In the genomic region with DNA sequence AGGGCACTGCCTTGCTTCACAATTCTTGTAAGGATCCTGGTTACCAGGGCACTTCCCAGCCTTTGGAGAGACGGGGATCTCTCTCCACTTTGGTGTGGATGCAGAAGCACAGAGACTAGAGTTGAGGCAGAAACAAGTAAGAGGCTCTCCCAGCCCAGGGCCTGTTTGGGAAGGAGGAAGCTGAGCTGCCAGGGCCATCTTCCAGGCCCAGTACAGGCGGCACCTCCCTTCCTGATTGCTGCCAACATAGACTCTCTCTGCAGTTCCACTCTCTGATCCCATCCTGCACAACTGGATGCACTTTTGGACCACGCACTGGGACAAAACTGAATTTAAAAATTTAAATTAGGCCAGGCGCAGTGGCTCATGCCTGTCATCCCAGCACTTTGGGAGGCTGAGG, we compare ENCODE assay signal across 2 cellular contexts.
TF ChIP-seq lines count a peak whose summit lies in the region.

No MANE protein-coding gene starts in this region.

TF ChIP-seq in HepG2, 621 proteins besides CTCF, POLR2A, EP300 and RAD21 (continues in another document):
- TF ChIP-seq ZNF564 (CRISPR knock-in tag; IDR thresholded peaks at IDR 0.05) (no peak), KLF12 (CRISPR knock-in tag; IDR thresholded peaks at IDR 0.05; ENCODE audit: borderline replicate concordance) (no peak), NR2F6 (IDR thresholded peaks at IDR 0.05) (no peak), NR2F6 (CRISPR knock-in tag; IDR thresholded peaks at IDR 0.05) (no peak), RFX1 (IDR thresholded peaks at IDR 0.05) (no peak), ZNF558 (CRISPR knock-in tag; IDR thresholded peaks at IDR 0.05; ENCODE audit: borderline replicate concordance) (no peak), ARNT2 (CRISPR knock-in tag; IDR thresholded peaks at IDR 0.05; ENCODE audit: low read depth) (no peak), PHF20 (CRISPR knock-in tag; IDR thresholded peaks at IDR 0.05) (no peak), ZMYM3 (CRISPR knock-in tag; IDR thresholded peaks at IDR 0.05) (no peak)
- TF ChIP-seq, protein P1, sequence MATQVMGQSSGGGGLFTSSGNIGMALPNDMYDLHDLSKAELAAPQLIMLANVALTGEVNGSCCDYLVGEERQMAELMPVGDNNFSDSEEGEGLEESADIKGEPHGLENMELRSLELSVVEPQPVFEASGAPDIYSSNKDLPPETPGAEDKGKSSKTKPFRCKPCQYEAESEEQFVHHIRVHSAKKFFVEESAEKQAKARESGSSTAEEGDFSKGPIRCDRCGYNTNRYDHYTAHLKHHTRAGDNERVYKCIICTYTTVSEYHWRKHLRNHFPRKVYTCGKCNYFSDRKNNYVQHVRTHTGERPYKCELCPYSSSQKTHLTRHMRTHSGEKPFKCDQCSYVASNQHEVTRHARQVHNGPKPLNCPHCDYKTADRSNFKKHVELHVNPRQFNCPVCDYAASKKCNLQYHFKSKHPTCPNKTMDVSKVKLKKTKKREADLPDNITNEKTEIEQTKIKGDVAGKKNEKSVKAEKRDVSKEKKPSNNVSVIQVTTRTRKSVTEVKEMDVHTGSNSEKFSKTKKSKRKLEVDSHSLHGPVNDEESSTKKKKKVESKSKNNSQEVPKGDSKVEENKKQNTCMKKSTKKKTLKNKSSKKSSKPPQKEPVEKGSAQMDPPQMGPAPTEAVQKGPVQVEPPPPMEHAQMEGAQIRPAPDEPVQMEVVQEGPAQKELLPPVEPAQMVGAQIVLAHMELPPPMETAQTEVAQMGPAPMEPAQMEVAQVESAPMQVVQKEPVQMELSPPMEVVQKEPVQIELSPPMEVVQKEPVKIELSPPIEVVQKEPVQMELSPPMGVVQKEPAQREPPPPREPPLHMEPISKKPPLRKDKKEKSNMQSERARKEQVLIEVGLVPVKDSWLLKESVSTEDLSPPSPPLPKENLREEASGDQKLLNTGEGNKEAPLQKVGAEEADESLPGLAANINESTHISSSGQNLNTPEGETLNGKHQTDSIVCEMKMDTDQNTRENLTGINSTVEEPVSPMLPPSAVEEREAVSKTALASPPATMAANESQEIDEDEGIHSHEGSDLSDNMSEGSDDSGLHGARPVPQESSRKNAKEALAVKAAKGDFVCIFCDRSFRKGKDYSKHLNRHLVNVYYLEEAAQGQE (IDR thresholded peaks at IDR 0.05; ENCODE audit: borderline replicate concordance in 1 of 2, low read depth in 1 of 2, low read length in 2 of 2): no peak
- TF ChIP-seq, protein P2, sequence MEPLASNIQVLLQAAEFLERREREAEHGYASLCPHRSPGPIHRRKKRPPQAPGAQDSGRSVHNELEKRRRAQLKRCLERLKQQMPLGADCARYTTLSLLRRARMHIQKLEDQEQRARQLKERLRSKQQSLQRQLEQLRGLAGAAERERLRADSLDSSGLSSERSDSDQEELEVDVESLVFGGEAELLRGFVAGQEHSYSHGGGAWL (CRISPR knock-in tag; IDR thresholded peaks at IDR 0.05): no peak
- TF ChIP-seq, protein P3, sequence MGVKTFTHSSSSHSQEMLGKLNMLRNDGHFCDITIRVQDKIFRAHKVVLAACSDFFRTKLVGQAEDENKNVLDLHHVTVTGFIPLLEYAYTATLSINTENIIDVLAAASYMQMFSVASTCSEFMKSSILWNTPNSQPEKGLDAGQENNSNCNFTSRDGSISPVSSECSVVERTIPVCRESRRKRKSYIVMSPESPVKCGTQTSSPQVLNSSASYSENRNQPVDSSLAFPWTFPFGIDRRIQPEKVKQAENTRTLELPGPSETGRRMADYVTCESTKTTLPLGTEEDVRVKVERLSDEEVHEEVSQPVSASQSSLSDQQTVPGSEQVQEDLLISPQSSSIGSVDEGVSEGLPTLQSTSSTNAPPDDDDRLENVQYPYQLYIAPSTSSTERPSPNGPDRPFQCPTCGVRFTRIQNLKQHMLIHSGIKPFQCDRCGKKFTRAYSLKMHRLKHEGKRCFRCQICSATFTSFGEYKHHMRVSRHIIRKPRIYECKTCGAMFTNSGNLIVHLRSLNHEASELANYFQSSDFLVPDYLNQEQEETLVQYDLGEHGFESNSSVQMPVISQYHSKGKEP (CRISPR knock-in tag; IDR thresholded peaks at IDR 0.05): no peak
- TF ChIP-seq, protein P4, sequence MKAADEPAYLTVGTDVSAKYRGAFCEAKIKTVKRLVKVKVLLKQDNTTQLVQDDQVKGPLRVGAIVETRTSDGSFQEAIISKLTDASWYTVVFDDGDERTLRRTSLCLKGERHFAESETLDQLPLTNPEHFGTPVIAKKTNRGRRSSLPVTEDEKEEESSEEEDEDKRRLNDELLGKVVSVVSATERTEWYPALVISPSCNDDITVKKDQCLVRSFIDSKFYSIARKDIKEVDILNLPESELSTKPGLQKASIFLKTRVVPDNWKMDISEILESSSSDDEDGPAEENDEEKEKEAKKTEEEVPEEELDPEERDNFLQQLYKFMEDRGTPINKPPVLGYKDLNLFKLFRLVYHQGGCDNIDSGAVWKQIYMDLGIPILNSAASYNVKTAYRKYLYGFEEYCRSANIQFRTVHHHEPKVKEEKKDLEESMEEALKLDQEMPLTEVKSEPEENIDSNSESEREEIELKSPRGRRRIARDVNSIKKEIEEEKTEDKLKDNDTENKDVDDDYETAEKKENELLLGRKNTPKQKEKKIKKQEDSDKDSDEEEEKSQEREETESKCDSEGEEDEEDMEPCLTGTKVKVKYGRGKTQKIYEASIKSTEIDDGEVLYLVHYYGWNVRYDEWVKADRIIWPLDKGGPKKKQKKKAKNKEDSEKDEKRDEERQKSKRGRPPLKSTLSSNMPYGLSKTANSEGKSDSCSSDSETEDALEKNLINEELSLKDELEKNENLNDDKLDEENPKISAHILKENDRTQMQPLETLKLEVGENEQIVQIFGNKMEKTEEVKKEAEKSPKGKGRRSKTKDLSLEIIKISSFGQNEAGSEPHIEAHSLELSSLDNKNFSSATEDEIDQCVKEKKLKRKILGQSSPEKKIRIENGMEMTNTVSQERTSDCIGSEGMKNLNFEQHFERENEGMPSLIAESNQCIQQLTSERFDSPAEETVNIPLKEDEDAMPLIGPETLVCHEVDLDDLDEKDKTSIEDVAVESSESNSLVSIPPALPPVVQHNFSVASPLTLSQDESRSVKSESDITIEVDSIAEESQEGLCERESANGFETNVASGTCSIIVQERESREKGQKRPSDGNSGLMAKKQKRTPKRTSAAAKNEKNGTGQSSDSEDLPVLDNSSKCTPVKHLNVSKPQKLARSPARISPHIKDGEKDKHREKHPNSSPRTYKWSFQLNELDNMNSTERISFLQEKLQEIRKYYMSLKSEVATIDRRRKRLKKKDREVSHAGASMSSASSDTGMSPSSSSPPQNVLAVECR (CRISPR knock-in tag; IDR thresholded peaks at IDR 0.05; ENCODE audit: borderline replicate concordance): no peak

TF ChIP-seq in HEK293T, 16 proteins besides CTCF, POLR2A, EP300 and RAD21:
- TF ChIP-seq BHLHE40 (IDR thresholded peaks at IDR 0.05; ENCODE audit: borderline replicate concordance) (no peak), LEF1 (IDR thresholded peaks at IDR 0.05; ENCODE audit: borderline replicate concordance) (no peak), TARDBP (IDR thresholded peaks at IDR 0.05) (no peak), FOXA1 (IDR thresholded peaks at IDR 0.05) (no peak), ELF4 (IDR thresholded peaks at IDR 0.05) (no peak), ZNF384 (IDR thresholded peaks at IDR 0.05) (no peak), ARNT (IDR thresholded peaks at IDR 0.05) (no peak), L3MBTL2 (conservative IDR thresholded peaks at IDR 0.05) (no peak), SP1 (IDR thresholded peaks at IDR 0.05) (no peak), SUZ12 (IDR thresholded peaks at IDR 0.05) (no peak), HDGF (IDR thresholded peaks at IDR 0.05; ENCODE audit: borderline replicate concordance) (no peak)
